In the genomic region with DNA sequence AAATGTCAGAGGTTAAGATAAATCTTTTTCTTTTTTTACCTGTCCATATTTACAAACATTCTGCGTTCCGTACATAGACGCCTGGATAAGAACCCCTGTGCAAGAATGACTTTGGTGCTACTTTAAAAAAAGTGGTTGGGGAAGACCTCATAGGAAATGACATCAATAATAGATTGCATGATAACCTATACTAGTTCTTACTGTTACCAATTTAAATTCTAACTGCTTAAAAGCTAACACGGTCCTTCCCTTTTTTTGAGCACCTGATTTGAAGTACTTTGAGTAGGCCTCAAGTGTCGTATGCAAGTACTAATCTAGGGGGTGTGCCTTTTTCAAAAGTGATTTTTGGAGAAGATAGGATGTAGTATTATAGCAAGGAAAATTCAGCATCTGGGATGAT, we compare ENCODE assay signal across 8 cellular contexts. TPM values are rescaled to one million over a fixed set of nuclear protein-coding genes. Genes with fewer than 3 reads are reported as not detected.
DNase-seq lines count a peak whose midpoint lies in the region; ATAC-seq and TF ChIP-seq lines count a peak whose summit lies in the region.

No MANE protein-coding gene starts in this region.

- DNase-seq in NCI-H345 (lab: John Stamatoyannopoulos, UW) (peak; percentile 18), NCI-H345 treated with DMSO at 0.1 percent for 48 hours (lab: John Stamatoyannopoulos, UW; ENCODE audit: unreplicated experiment) (no peak), PC-9 (no peak), trophoblast cell (peak in 1 of 2 donors; percentile 21), hepatic stellate cell (ENCODE audit: low spot score) (no peak), NCI-H1092 treated with DMSO at 0.1 percent for 48 hours (lab: John Stamatoyannopoulos, UW) (no peak)

- no peak overlapping the region for H4K8ac ChIP-seq in trophoblast cell (ENCODE audit: low read depth, low read length)

- H3K79me2 ChIP-seq in PC-9 (ENCODE audit: low read depth) (peaks cover 32% of the 10 kb centered on the region), trophoblast cell (ENCODE audit: control insufficient read depth, insufficient read depth, low read length, poor library complexity) (peaks cover 11% of the 10 kb centered on the region)

- H2BK12ac ChIP-seq in trophoblast cell (ENCODE audit: low read length), result no peak overlapping the region

- H3K18ac ChIP-seq in trophoblast cell (ENCODE audit: low read length), result no peak overlapping the region

- no peak overlapping the region for H2BK120ac ChIP-seq in trophoblast cell (ENCODE audit: insufficient read depth, low read length, poor library complexity)

- H3K36me3 ChIP-seq in PC-9 (ENCODE audit: low read depth) (no peaks in the 10 kb centered on the region), duodenal mucosa (ENCODE audit: control insufficient read depth in 1 of 2, insufficient read depth in 2 of 2, low read length in 2 of 2) (no peaks in the 10 kb centered on the region), trophoblast cell (ENCODE audit: control insufficient read depth in 1 of 2, insufficient read depth in 2 of 2, low read length in 2 of 2) (no peaks in the 10 kb centered on the region)

- H2AK5ac ChIP-seq in trophoblast cell (ENCODE audit: low read length), result no peak overlapping the region

- TF ChIP-seq CTCF in PC-9 (conservative IDR thresholded peaks at IDR 0.05), result no peak

- no peak for ATAC-seq in GM21526 (IDR thresholded peaks at IDR 0.05; ENCODE audit: low FRiP score, unreplicated experiment)

- H3K4me1 ChIP-seq in PC-9 (replicated peaks; ENCODE audit: insufficient read depth), result peaks cover 13% of the 10 kb centered on the region
- H3K4me1 ChIP-seq in duodenal mucosa (ENCODE audit: control insufficient read depth in 1 of 2, insufficient read depth in 2 of 2, low read length in 2 of 2), result peaks cover 31 to 42% of the 10 kb centered on the region in 2 donors
- H3K4me1 ChIP-seq in trophoblast cell (ENCODE audit: control insufficient read depth in 1 of 2, insufficient read depth in 2 of 2, low read length in 2 of 2), result peaks cover 3% of the 10 kb centered on the region in 2 experiments

- no peak overlapping the region for H3K23ac ChIP-seq in trophoblast cell (ENCODE audit: low read length)

- no peak overlapping the region for H2BK5ac ChIP-seq in trophoblast cell (ENCODE audit: low read depth, low read length, poor library complexity)

- H3K4me2 ChIP-seq in PC-9 (peak overlapping the region; percentile 78), trophoblast cell (ENCODE audit: low read length) (peak overlapping the region; percentile 60)

- H3K27ac ChIP-seq in PC-9 (no peak overlapping the region), duodenal mucosa (ENCODE audit: low read depth, low read length) (no peak overlapping the region), trophoblast cell (ENCODE audit: low read depth, low read length) (no peak overlapping the region)

- H4K12ac ChIP-seq in trophoblast cell (ENCODE audit: low read depth, low read length), result no peak overlapping the region

- no peaks in the 10 kb centered on the region for H3K9me2 ChIP-seq in PC-9 (ENCODE audit: insufficient read depth)

- CTCF ChIA-PET in PC-9 (lab: Charles Lee), result no interaction called here

- H2AFZ ChIP-seq in PC-9 (no peak overlapping the region), trophoblast cell (ENCODE audit: insufficient read depth, low read length, poor library complexity) (no peak overlapping the region)

- intact Hi-C loops in PC-9 (cut with micrococcal nuclease; ENCODE audit: unreplicated experiment), result loop anchor here (1.0 to 10.0 kb wide), 3 partner anchors 139 to 244 kb away; no protein-coding TSS in a partner anchor

- H3K14ac ChIP-seq in trophoblast cell (ENCODE audit: low read length), result no peak overlapping the region

- peaks cover 4% of the 10 kb centered on the region for H4K20me1 ChIP-seq in PC-9 (ENCODE audit: insufficient read depth)

- H3K4me3 ChIP-seq in PC-9 (no peak overlapping the region; the same call in 1 of the 2 replicates), duodenal mucosa (ENCODE audit: low read depth in 1 of 2, low read length in 2 of 2) (peak overlapping the region; percentile 83 to 85), trophoblast cell (ENCODE audit: low read depth, low read length) (no peak overlapping the region)

- H3K9me3 ChIP-seq in PC-9 (ENCODE audit: insufficient read depth, low read depth), result no peaks in the 10 kb centered on the region
- no peaks in the 10 kb centered on the region for H3K9me3 ChIP-seq in duodenal mucosa (ENCODE audit: control insufficient read depth in 1 of 2, low read length in 2 of 2)
- no peaks in the 10 kb centered on the region for H3K9me3 ChIP-seq in trophoblast cell (ENCODE audit: insufficient read depth, low read depth, low read length)

- peak overlapping the region in 1 of 2 donors; percentile 82 for H3K9ac ChIP-seq in duodenal mucosa (ENCODE audit: low read depth in 1 of 2, low read length in 2 of 2)
- no peak overlapping the region for H3K9ac ChIP-seq in trophoblast cell (ENCODE audit: low read length)

- H3K4ac ChIP-seq in trophoblast cell (ENCODE audit: low read depth, low read length), result no peak overlapping the region

- H3K79me1 ChIP-seq in trophoblast cell (ENCODE audit: low read length), result peaks cover 11% of the 10 kb centered on the region

- peaks cover 9% of the 10 kb centered on the region; the same call in 1 of the 2 replicates for H3F3A ChIP-seq in PC-9 (ENCODE audit: insufficient read depth, low read depth)

- POLR2A ChIA-PET in PC-9 (lab: Charles Lee; ENCODE audit: unreplicated experiment), result interaction anchor here (0.7 kb wide), 1 partner anchor 1888 kb away, joined by 4 read pairs; no protein-coding TSS in a partner anchor

- BruUV-seq in PC-9 (replicated peaks; lab: Mats Ljungman, UMichigan), result no TSS peak

- no CpG with 5 or more reads among the region's 5 CpGs for WGBS in trophoblast cell (ENCODE audit: extremely low coverage, insufficient coverage, insufficient read length)

- no peaks in the 10 kb centered on the region for H3K27me3 ChIP-seq in PC-9 (ENCODE audit: insufficient read depth, low read depth)
- H3K27me3 ChIP-seq in duodenal mucosa (ENCODE audit: control insufficient read depth in 1 of 2, insufficient read depth in 2 of 2, low read length in 2 of 2), result no peaks in the 10 kb centered on the region
- no peaks in the 10 kb centered on the region for H3K27me3 ChIP-seq in trophoblast cell (ENCODE audit: insufficient read depth, low read length)

- no peak overlapping the region for H4K91ac ChIP-seq in trophoblast cell (ENCODE audit: low read depth, low read length)

RNA-seq across cellular contexts. Expression of gene SLC39A10, which starts 2.1 kb away (rescaled TPM):
- 27.7 and 43.7 TPM in 2 replicates for total RNA-seq in PC-9 (2021)
- 87.0 and 87.1 TPM in 2 replicates for polyA plus RNA-seq in trophoblast cell (2013)

Comparison
In these comparisons a context has a peak if more than half of its experiments do, and no peak if none do; other contexts are left out.
1. H3K4me3 ChIP-seq: peak in duodenal mucosa (2 of 2); none in PC-9 (single experiment) and trophoblast cell (single experiment).